8 cellular contexts compared by ENCODE assay signal in the genomic region with DNA sequence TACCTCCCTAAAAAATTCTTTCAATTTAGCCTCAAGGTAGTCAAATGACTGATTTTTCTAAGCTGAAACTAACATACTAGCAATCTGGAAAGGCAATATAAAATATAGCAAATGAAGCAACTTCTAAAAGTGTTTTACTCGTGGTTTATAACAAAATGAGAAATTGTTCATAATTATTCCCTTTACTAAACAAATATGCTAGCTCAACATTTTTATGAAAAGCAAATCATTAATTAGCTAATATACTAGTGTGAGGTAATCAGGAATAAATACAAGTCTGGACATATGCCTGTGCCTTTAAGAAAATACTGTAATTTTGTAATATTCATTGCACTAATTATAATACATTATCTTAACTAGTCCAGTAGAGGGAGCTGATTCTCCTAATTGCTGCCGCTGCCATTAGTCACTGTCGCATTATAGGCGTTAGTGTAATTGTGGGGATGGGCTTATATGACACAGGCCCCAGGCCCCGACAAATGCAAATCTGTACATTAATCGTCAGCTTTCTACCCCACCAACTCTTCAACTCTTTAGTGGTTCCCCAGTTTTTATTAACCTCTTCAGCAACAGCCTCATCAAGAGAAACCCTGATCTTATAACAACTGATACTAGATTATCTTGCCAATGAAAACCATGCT.
A peak's percentile ranks its signal among the peaks of the same experiment; 100 is the strongest.
DNase-seq lines count a peak whose midpoint lies in the region; ATAC-seq and TF ChIP-seq lines count a peak whose summit lies in the region.

No MANE protein-coding gene starts in this region.

- H3K9me3 ChIP-seq in hepatocyte (ENCODE audit: low read depth) (no peaks in the 10 kb centered on the region), thyroid gland (no peaks in the 10 kb centered on the region)

- H3K36me3 ChIP-seq in hepatocyte (replicated peaks; ENCODE audit: insufficient read depth, low read depth), result peaks cover 3% of the 10 kb centered on the region
- H3K36me3 ChIP-seq in thyroid gland, result peaks cover 5 to 6% of the 10 kb centered on the region in 2 donors

- H3K4me3 ChIP-seq in hepatocyte, result no peak overlapping the region
- H3K4me3 ChIP-seq in thyroid gland (replicated peaks in 1 of 3), result no peak overlapping the region

- no peaks in the 10 kb centered on the region for H3K27me3 ChIP-seq in hepatocyte
- H3K27me3 ChIP-seq in thyroid gland, result no peaks in the 10 kb centered on the region

- ATAC-seq in Right ventricle myocardium inferior (peak; percentile 62), HG02763 (IDR thresholded peaks at IDR 0.05; ENCODE audit: unreplicated experiment) (peak; percentile 87)

- TF ChIP-seq POLR2A in thyroid gland (IDR thresholded peaks at IDR 0.05), result no peak

- TF ChIP-seq CTCF in hepatocyte (IDR thresholded peaks at IDR 0.05; ENCODE audit: poor library complexity) (peak; percentile 42), thyroid gland (IDR thresholded peaks at IDR 0.05) (peak in 4 of 6 experiments; percentile 26 to 48 (median 38))

- no peaks in the 10 kb centered on the region for H3K9me2 ChIP-seq in hepatocyte (replicated peaks; ENCODE audit: insufficient read depth)

- intact Hi-C loops in Right ventricle myocardium inferior (cut with DNase I) (loop anchor here (5.0 to 10.0 kb wide), 3 partner anchors 89 to 679 kb away; a partner anchor contains a TSS), cardiac septum (cut with DNase I) (loop anchor here (1.0 kb wide), 1 partner anchor 275 kb away; a partner anchor contains a TSS), thyroid gland (cut with DNase I) (no loop called here)

- H3K4me1 ChIP-seq in hepatocyte (ENCODE audit: insufficient read depth) (no peaks in the 10 kb centered on the region), thyroid gland (peaks cover 0 to 6% of the 10 kb centered on the region in 2 donors)

- H3K4me2 ChIP-seq in hepatocyte, result no peak overlapping the region

- WGBS in hepatocyte (ENCODE audit: low lambda C conversion rate, missing lambda C conversion rate), result 86% methylated on average over 6 of the region's 6 CpGs
- 55 to 66% methylated on average over 6 of the region's 6 CpGs for WGBS in thyroid gland, 2 donors

- DNase-seq in Right ventricle myocardium inferior (ENCODE audit: missing footprints) (no peak), cardiac septum (ENCODE audit: low spot score) (no peak), NCI-H2107 (lab: John Stamatoyannopoulos, UW) (peak; percentile 5), amniotic epithelial cell (ENCODE audit: low read depth) (peak; percentile 49), hepatocyte (ENCODE audit: low spot score) (no peak), thyroid gland (no peak), hepatic stellate cell (ENCODE audit: low spot score) (no peak)

- H3K27ac ChIP-seq in hepatocyte (no peak overlapping the region), thyroid gland (no peak overlapping the region)

- H2AFZ ChIP-seq in hepatocyte, result no peak overlapping the region

- H4K20me1 ChIP-seq in hepatocyte (ENCODE audit: insufficient read depth, poor library complexity, severe bottlenecking), result no peaks in the 10 kb centered on the region

- no peaks in the 10 kb centered on the region for H3K79me2 ChIP-seq in hepatocyte

Comparison
In these comparisons a context has a peak if more than half of its experiments do, and no peak if none do; other contexts are left out.
1. DNase-seq: peak in NCI-H2107 (single experiment) and amniotic epithelial cell (single experiment); none in Right ventricle myocardium inferior (single experiment), cardiac septum (single experiment), hepatocyte (single experiment), thyroid gland (0 of 2) and hepatic stellate cell (single experiment).